ENCODE assay signal across 21 cellular contexts in genomic region chr10:29584436-29584835, GRCh38. TPM values are rescaled to one million over a fixed set of nuclear protein-coding genes. Genes with fewer than 3 reads are reported as not detected.
DNase-seq lines count a peak whose midpoint lies in the region; ATAC-seq and TF ChIP-seq lines count a peak whose summit lies in the region.
"Had no signal": no experiment of that assay in that cellular context is flagged by ENCODE, and none has a peak within 500 bp of the region (broad histone marks: within the 10 kb centered on the region; RNA-seq: fewer than 3 reads in every experiment).

No MANE protein-coding gene starts in this region.

- H3K27ac ChIP-seq in right atrium auricular region = peak overlapping the region; percentile 85 to 93
- H3K27ac ChIP-seq in heart right ventricle = peak overlapping the region in 3 of 10 donors; percentile 34 to 84 (median 83)
- no peak overlapping the region for H3K27ac ChIP-seq in lung (ENCODE audit: low read depth in 1 of 2, low read length in 1 of 2)
- peak overlapping the region; percentile 95 to 96 (median 96) for H3K27ac ChIP-seq in gastrocnemius medialis
- H3K27ac ChIP-seq: BLaER1 had no signal

- ATAC-seq in heart right ventricle (no peak), lung (ENCODE audit: insufficient read depth, low FRiP score) (no peak), gastrocnemius medialis (no peak), esophagus mucosa (no peak)

- intact Hi-C loops in heart right ventricle (cut with DNase I) (loop anchor here in 2 of 10 donors (10.0 kb wide), 2 partner anchors 50 to 60 kb away; no protein-coding TSS in a partner anchor), gastrocnemius medialis (cut with DNase I; ENCODE audit: low total_unique reads) (no loop called here)

- H3K27me3 ChIP-seq in right atrium auricular region (no peaks in the 10 kb centered on the region), heart right ventricle (no peaks in the 10 kb centered on the region), lung (ENCODE audit: control insufficient read depth, insufficient read depth) (no peaks in the 10 kb centered on the region), gastrocnemius medialis (no peaks in the 10 kb centered on the region)
- H3K27me3 ChIP-seq: BLaER1 had no signal

- no peak for TF ChIP-seq POLR2A in gastrocnemius medialis (IDR thresholded peaks at IDR 0.05)

- H3K9me3 ChIP-seq in right atrium auricular region (no peaks in the 10 kb centered on the region), heart right ventricle (no peaks in the 10 kb centered on the region), lung (ENCODE audit: control insufficient read depth in 2 of 2, insufficient read depth in 1 of 2, low read length in 1 of 2) (no peaks in the 10 kb centered on the region), gastrocnemius medialis (no peaks in the 10 kb centered on the region)
- H3K9me3 ChIP-seq: BLaER1 had no signal

- 74 to 83% methylated on average over 14 of the region's 14 CpGs for WGBS in heart right ventricle, 2 donors
- WGBS in lung, 2 donors = 98 to 99% methylated on average over 14 of the region's 14 CpGs

- H3K4me3 ChIP-seq in right atrium auricular region (no peak overlapping the region), heart right ventricle (no peak overlapping the region), lung (no peak overlapping the region), gastrocnemius medialis (no peak overlapping the region)
- H3K4me3 ChIP-seq: BLaER1, PC-9 had no signal

- peaks cover 0 to 63% of the 10 kb centered on the region in 2 donors for H3K4me1 ChIP-seq in right atrium auricular region
- peaks cover 11 to 74% (median 40%) of the 10 kb centered on the region in 9 donors for H3K4me1 ChIP-seq in heart right ventricle
- peaks cover 7 to 13% of the 10 kb centered on the region in 2 donors for H3K4me1 ChIP-seq in lung (ENCODE audit: control insufficient read depth in 2 of 2, insufficient read depth in 2 of 2, low read length in 2 of 2)
- peaks cover 84 to 86% of the 10 kb centered on the region in 2 donors for H3K4me1 ChIP-seq in gastrocnemius medialis

- in situ Hi-C loops in gastrocnemius medialis (cut with MboI; ENCODE audit: low sequenced_read_pairs in 4 of 4) = no loop called here

- DNase-seq in right atrium auricular region (ENCODE audit: low spot score) (no peak), heart right ventricle (no peak), lung (ENCODE audit: low spot score) (peak; percentile 19), gastrocnemius medialis (no peak), foreskin melanocyte (no peak), GM03348 (ENCODE audit: low spot score) (no peak)
- DNase-seq: CD4-positive, CD25-positive, alpha-beta regulatory T cell; DMS153; DND-41; H7; Karpas-422; NCI-H1092; NCI-H1417 treated with DMSO at 0.1 percent for 48 hours; NCI-H1694 treated with DMSO at 0.1 percent for 48 hours; NCI-H2081; NCI-H2227 treated with DMSO at 0.1 percent for 48 hours; NCI-H526 treated with DMSO at 0.1 percent for 48 hours; SHP77 had no signal

- H3K36me3 ChIP-seq in right atrium auricular region (no peaks in the 10 kb centered on the region), heart right ventricle (peaks cover 0 to 3% (median under 1%) of the 10 kb centered on the region in 9 donors), lung (ENCODE audit: control insufficient read depth in 2 of 2, insufficient read depth in 2 of 2, low read length in 2 of 2) (no peaks in the 10 kb centered on the region), gastrocnemius medialis (no peaks in the 10 kb centered on the region)

- TF ChIP-seq CTCF in right atrium auricular region (IDR thresholded peaks at IDR 0.05) (no peak), heart right ventricle (IDR thresholded peaks at IDR 0.05) (no peak), lung (IDR thresholded peaks at IDR 0.05; ENCODE audit: control extremely low read depth, extremely low read depth) (no peak), gastrocnemius medialis (IDR thresholded peaks at IDR 0.05 in 4 of 5, conservative IDR thresholded peaks at IDR 0.05 in 1 of 5) (no peak)

RNA-seq across cellular contexts. Expression of gene SVIL, which starts 50.3 kb away (rescaled TPM):
- 100 to 1,000 TPM; 260 to 340 TPM for total RNA-seq in right atrium auricular region
- 100 to 1,000 TPM; 287 to 655 (median 537) TPM for total RNA-seq in heart right ventricle
- 100 to 1,000 TPM in 1 of 2 donors, 10 to 100 TPM in 1; 38.6 to 115 TPM for polyA plus RNA-seq in heart right ventricle
- 100 to 1,000 TPM in 1 of 2 donors, 10 to 100 TPM in 1; 68.4 to 117 TPM for total RNA-seq in lung
- polyA plus RNA-seq in lung = 10 to 100 TPM; 13.6 to 19.6 TPM
- 1,000 to 10,000 TPM; 1,040 to 1,354 (median 1,121) TPM for total RNA-seq in gastrocnemius medialis
- 79.6 TPM for total RNA-seq in esophagus mucosa

Comparison
In these comparisons a context has a peak if more than half of its experiments do, and no peak if none do; other contexts are left out.
1. H3K27ac ChIP-seq: peak in right atrium auricular region (2 of 2) and gastrocnemius medialis (4 of 4); none in lung (0 of 2).